8 cellular contexts compared by ENCODE assay signal in the genomic region with DNA sequence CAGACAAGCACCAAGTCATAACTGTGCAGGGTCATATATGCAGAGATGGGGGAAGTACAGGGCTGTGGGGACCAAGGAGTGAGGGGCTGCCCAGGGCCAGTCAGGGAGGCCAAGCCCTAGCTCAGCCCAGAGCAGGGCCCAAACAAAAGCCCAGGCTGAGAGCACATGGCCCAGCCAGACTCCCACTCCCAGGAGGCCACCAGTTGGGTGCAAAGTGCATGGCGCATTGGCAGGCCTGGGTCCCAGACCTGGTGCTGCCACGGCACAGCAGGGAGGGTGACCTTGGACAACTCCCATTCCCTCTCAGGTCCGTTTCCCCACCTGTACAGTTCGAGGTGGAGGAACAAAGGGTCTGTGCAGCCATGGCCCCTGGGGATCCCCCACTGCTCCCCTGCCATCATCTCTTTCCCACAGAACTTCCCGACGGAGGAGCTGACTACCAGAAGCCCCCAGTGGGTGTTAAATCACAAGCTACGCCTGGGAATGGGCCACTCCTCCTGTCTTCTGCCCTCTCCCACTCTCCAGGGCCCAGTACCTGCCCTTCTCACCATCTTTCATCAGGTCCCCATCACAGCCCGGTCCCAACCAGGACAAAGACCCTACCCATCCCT. TPM values are rescaled to one million over a fixed set of nuclear protein-coding genes. Genes with fewer than 3 reads are reported as not detected.
DNase-seq lines count a peak whose midpoint lies in the region; TF ChIP-seq lines count a peak whose summit lies in the region.

No MANE protein-coding gene starts in this region.

- H3K18ac ChIP-seq in H9 (ENCODE audit: insufficient read length, low read depth, low read length), result peak overlapping the region; percentile 83

- no peak overlapping the region for H2AFZ ChIP-seq in H9 (ENCODE audit: low read length)

- no CpG with 5 or more reads among the region's 8 CpGs for WGBS in H9 (ENCODE audit: extremely low coverage, insufficient read length, low lambda C conversion rate)

- H3K4ac ChIP-seq in H9 (ENCODE audit: low read depth, low read length), result peak overlapping the region; percentile 9; the same call in 1 of the 2 replicates

- no peak overlapping the region for H3T11ph ChIP-seq in H9 (ENCODE audit: low read length)

- intact Hi-C loops in activated CD4-positive, alpha-beta memory T cell treated with anti-CD3 and anti-CD28 coated beads for 36 hours (cut with micrococcal nuclease), result loop anchor here (2.0 kb wide), 1 partner anchor 38 kb away; no protein-coding TSS in a partner anchor
- intact Hi-C loops in posterior vena cava (cut with DNase I), result no loop called here

- H3K27me3 Mint-ChIP-seq in H9 (ENCODE audit: low read depth), result no peaks in the 10 kb centered on the region
- H3K27me3 Mint-ChIP-seq in activated CD4-positive, alpha-beta memory T cell treated with anti-CD3 and anti-CD28 coated beads for 36 hours, result no peaks in the 10 kb centered on the region
- H3K27me3 Mint-ChIP-seq in glutamatergic neuron (ENCODE audit: unreplicated experiment), result peaks cover 2% of the 10 kb centered on the region

- peaks cover 10% of the 10 kb centered on the region for H3K23me2 ChIP-seq in H9 (ENCODE audit: insufficient read length, low read depth, low read length, poor library complexity, severe bottlenecking)

- H2AK5ac ChIP-seq in H9 (ENCODE audit: insufficient read length, low read length), result no peak overlapping the region

- peak overlapping the region; percentile 79 to 98 for H3K4me3 Mint-ChIP-seq in H9
- peak overlapping the region; percentile 85 for H3K4me3 Mint-ChIP-seq in activated CD4-positive, alpha-beta memory T cell treated with anti-CD3 and anti-CD28 coated beads for 36 hours
- H3K4me3 Mint-ChIP-seq in glutamatergic neuron (ENCODE audit: unreplicated experiment), result peak overlapping the region; percentile 100

- H3K36me3 Mint-ChIP-seq in H9 (ENCODE audit: insufficient read depth in 1 of 3, low read depth in 3 of 3), result peaks cover 8 to 9% (median 9%) of the 10 kb centered on the region in 3 experiments; a peak in 6 of 7 replicates
- H3K36me3 Mint-ChIP-seq in activated CD4-positive, alpha-beta memory T cell treated with anti-CD3 and anti-CD28 coated beads for 36 hours, result no peaks in the 10 kb centered on the region
- no peaks in the 10 kb centered on the region for H3K36me3 Mint-ChIP-seq in glutamatergic neuron (ENCODE audit: unreplicated experiment)

- no peaks in the 10 kb centered on the region for H3K79me1 ChIP-seq in H9 (ENCODE audit: insufficient read depth, low read depth, low read length, poor library complexity, severe bottlenecking)

- H4K8ac ChIP-seq in H9 (replicated peaks; ENCODE audit: insufficient read length, low read depth, low read length), result no peak overlapping the region

- H3K23ac ChIP-seq in H9 (ENCODE audit: insufficient read length, low read depth, low read length), result no peak overlapping the region

- H3K4me3 ChIP-seq in BE2C (ENCODE audit: low read depth, low read length), result peak overlapping the region; percentile 85
- peak overlapping the region; percentile 71 for H3K4me3 ChIP-seq in rectal smooth muscle tissue (ENCODE audit: low read length)

- TF ChIP-seq CTCF in BE2C (IDR thresholded peaks at IDR 0.05; ENCODE audit: low read depth, low read length), result no peak
- no peak for TF ChIP-seq CTCF in H9 (conservative IDR thresholded peaks at IDR 0.05)
- no peak for TF ChIP-seq CTCF in glutamatergic neuron (IDR thresholded peaks at IDR 0.05; ENCODE audit: partially characterized antibody, unreplicated experiment)

- H3K4me1 Mint-ChIP-seq in H9 (peaks cover 20 to 28% of the 10 kb centered on the region in 2 experiments), glutamatergic neuron (ENCODE audit: low read depth, unreplicated experiment) (peaks cover 3% of the 10 kb centered on the region)
- H3K4me1 Mint-ChIP-seq in activated CD4-positive, alpha-beta memory T cell treated with anti-CD3 and anti-CD28 coated beads for 36 hours (ENCODE audit: low read depth), result peaks cover 13% of the 10 kb centered on the region

- H2BK5ac ChIP-seq in H9 (ENCODE audit: insufficient read length, low read length), result peak overlapping the region; percentile 3

- POLR2A ChIA-PET in activated CD4-positive, alpha-beta memory T cell treated with anti-CD3 and anti-CD28 coated beads for 36 hours (lab: Charles Lee), result interaction anchor here (1.0 kb wide), 1 partner anchor 27 kb away, joined by 3 read pairs; the partner anchor contains the start of gene THOC5

- DNase-seq in BE2C, result peak; percentile 57
- DNase-seq in H9, result peak; percentile 43
- DNase-seq in activated CD4-positive, alpha-beta memory T cell treated with anti-CD3 and anti-CD28 coated beads for 36 hours, result peak; percentile 20
- DNase-seq in glutamatergic neuron, result peak; percentile 43
- DNase-seq in posterior vena cava (ENCODE audit: low spot score), result no peak
- DNase-seq in NCI-H1105 treated with DMSO at 0.1 percent for 48 hours (lab: John Stamatoyannopoulos, UW), result no peak
- DNase-seq in islet precursor cell, result no peak

- H3K27ac ChIP-seq in H9 (ENCODE audit: insufficient read length, low read depth, low read length) (no peak overlapping the region), rectal smooth muscle tissue (ENCODE audit: low read depth, low read length) (peak overlapping the region; percentile 63)

- H4K5ac ChIP-seq in H9 (ENCODE audit: insufficient read length, low read depth, low read length), result peak overlapping the region; percentile 25

- H2BK120ac ChIP-seq in H9 (ENCODE audit: low read depth, low read length, poor library complexity, severe bottlenecking), result no peak overlapping the region

- no peaks in the 10 kb centered on the region for H4K20me1 ChIP-seq in H9 (ENCODE audit: control insufficient read depth, insufficient read depth, insufficient read length)

- H3K9me3 Mint-ChIP-seq in H9, result no peaks in the 10 kb centered on the region; a peak in 1 of 5 replicates
- no peaks in the 10 kb centered on the region for H3K9me3 Mint-ChIP-seq in activated CD4-positive, alpha-beta memory T cell treated with anti-CD3 and anti-CD28 coated beads for 36 hours
- peaks cover 6% of the 10 kb centered on the region for H3K9me3 Mint-ChIP-seq in glutamatergic neuron (ENCODE audit: unreplicated experiment)

- H2BK12ac ChIP-seq in H9 (ENCODE audit: insufficient read length, low read depth, low read length), result no peak overlapping the region

- H3K9me3 ChIP-seq in BE2C (no peaks in the 10 kb centered on the region), H9 (ENCODE audit: control insufficient read depth, low read depth, low read length) (no peaks in the 10 kb centered on the region)

- H3K27ac Mint-ChIP-seq in H9 (peak overlapping the region; percentile 96 to 98 (median 97)), glutamatergic neuron (ENCODE audit: unreplicated experiment) (peak overlapping the region; percentile 100)
- H3K27ac Mint-ChIP-seq in activated CD4-positive, alpha-beta memory T cell treated with anti-CD3 and anti-CD28 coated beads for 36 hours, result peak overlapping the region; percentile 82

- peak overlapping the region; percentile 90 for H3K14ac ChIP-seq in H9 (ENCODE audit: insufficient read depth, low read length)

- H3K9ac ChIP-seq in H9 (ENCODE audit: extremely low read depth, insufficient read length, low read length) (peak overlapping the region; percentile 75), rectal smooth muscle tissue (ENCODE audit: low read length) (no peak overlapping the region)

- H3K36me3 ChIP-seq in BE2C (no peaks in the 10 kb centered on the region; the same call in 1 of the 2 replicates), rectal smooth muscle tissue (ENCODE audit: control insufficient read depth, insufficient read depth, low read length) (no peaks in the 10 kb centered on the region)

- no peak overlapping the region for H2BK15ac ChIP-seq in H9 (ENCODE audit: low read depth, low read length)

- H3K56ac ChIP-seq in H9 (ENCODE audit: insufficient read length, low read depth, low read length), result no peak overlapping the region

- H3K4me2 ChIP-seq in H9 (ENCODE audit: insufficient read depth, insufficient read length, low read length), result peak overlapping the region; percentile 89

- H3K4me1 ChIP-seq in BE2C, result peaks cover 2% of the 10 kb centered on the region; the same call in 1 of the 2 replicates
- peaks cover 5% of the 10 kb centered on the region; the same call in 1 of the 2 replicates for H3K4me1 ChIP-seq in H9 (ENCODE audit: insufficient read depth, low read length)
- H3K4me1 ChIP-seq in rectal smooth muscle tissue (ENCODE audit: control insufficient read depth, insufficient read depth, low read length), result no peaks in the 10 kb centered on the region

- H4K91ac ChIP-seq in H9 (ENCODE audit: insufficient read length, low read depth, low read length), result peak overlapping the region; percentile 19

- H3K27me3 ChIP-seq in BE2C, result no peaks in the 10 kb centered on the region
- no peaks in the 10 kb centered on the region for H3K27me3 ChIP-seq in H9 (ENCODE audit: insufficient read depth, low read length)
- no peaks in the 10 kb centered on the region for H3K27me3 ChIP-seq in rectal smooth muscle tissue (ENCODE audit: control insufficient read depth, insufficient read depth, low read length)

- CTCF ChIA-PET in activated CD4-positive, alpha-beta memory T cell treated with anti-CD3 and anti-CD28 coated beads for 36 hours (lab: Charles Lee), result no interaction called here

- H2BK20ac ChIP-seq in H9 (ENCODE audit: low read depth, low read length, poor library complexity, severe bottlenecking), result no peak overlapping the region

- H3K79me2 ChIP-seq in H9 (ENCODE audit: insufficient read depth, low read length), result no peaks in the 10 kb centered on the region; the same call in 1 of the 2 replicates

RNA-seq across cellular contexts. Expression of gene NIPSNAP1, which starts 0.6 kb away (rescaled TPM):
- 118 TPM for polyA plus RNA-seq in BE2C (2012; ENCODE audit: insufficient read depth, insufficient read length, low read depth)
- total RNA-seq in H9 (2021), result 169 and 171 TPM in 2 replicates
- 10 to 100 TPM; 60.9 to 63.2 TPM for total RNA-seq in activated CD4-positive, alpha-beta memory T cell treated with anti-CD3 and anti-CD28 coated beads for 36 hours
- 194 TPM for total RNA-seq in glutamatergic neuron (ENCODE audit: unreplicated experiment)
- total RNA-seq in posterior vena cava, result 10 to 100 TPM in 1 of 2 donors, 1 to 10 TPM in 1; 8.9 to 14.9 TPM

RNA-seq across cellular contexts. Expression of gene NF2, which starts 23.1 kb away (rescaled TPM):
- 12.4 TPM for polyA plus RNA-seq in BE2C (2012; ENCODE audit: insufficient read depth, insufficient read length, low read depth)
- total RNA-seq in H9 (2021) (46.5 and 50.9 TPM in 2 replicates), glutamatergic neuron (ENCODE audit: unreplicated experiment) (35.4 TPM), posterior vena cava (10 to 100 TPM; 36.8 to 37.0 TPM)
- total RNA-seq in activated CD4-positive, alpha-beta memory T cell treated with anti-CD3 and anti-CD28 coated beads for 36 hours, result 10 to 100 TPM; 40.4 to 44.2 TPM

RNA-seq across cellular contexts. Expression of gene THOC5, which starts 26.7 kb away (rescaled TPM):
- 56.3 TPM for polyA plus RNA-seq in BE2C (2012; ENCODE audit: insufficient read depth, insufficient read length, low read depth)
- total RNA-seq in H9 (2021) (68.2 and 71.8 TPM in 2 replicates), glutamatergic neuron (ENCODE audit: unreplicated experiment) (175 TPM), posterior vena cava (10 to 100 TPM; 33.9 to 35.7 TPM)
- 10 to 100 TPM; 52.0 to 54.6 TPM for total RNA-seq in activated CD4-positive, alpha-beta memory T cell treated with anti-CD3 and anti-CD28 coated beads for 36 hours

Comparison
In these comparisons a context has a peak if more than half of its experiments do, and no peak if none do; other contexts are left out.
1. DNase-seq: peak in BE2C (single experiment), H9 (single experiment), activated CD4-positive, alpha-beta memory T cell treated with anti-CD3 and anti-CD28 coated beads for 36 hours (single experiment) and glutamatergic neuron (single experiment); none in posterior vena cava (single experiment), NCI-H1105 treated with DMSO at 0.1 percent for 48 hours (single experiment) and islet precursor cell (single experiment).
2. Peak in every context shown above with its lines, with median percentiles within 50 percentile points of each other: H3K27ac Mint-ChIP-seq and H3K4me3 Mint-ChIP-seq.